8 cellular contexts compared by ENCODE assay signal in genomic region chr7:157336383-157337315, GRCh38. TPM values are rescaled to one million over a fixed set of nuclear protein-coding genes. Genes with fewer than 3 reads are reported as not detected.
DNase-seq lines count a peak whose midpoint lies in the region; ATAC-seq and TF ChIP-seq lines count a peak whose summit lies in the region.

Gene DNAJB6 (plus strand): TSS chr7:157337004. CDS start chr7:157358573, 21,569 bp downstream.

- H3K27ac ChIP-seq in WERI-Rb-1 (peak within 1 kb of the TSS; percentile 94), breast epithelium (peak within 1 kb of the TSS; percentile 98 to 100), skeletal muscle tissue (ENCODE audit: low read depth, low read length) (peak within 1 kb of the TSS; percentile 92)

- peak within 1 kb of the TSS; percentile 47 for H3K4me3 ChIP-seq in WERI-Rb-1 (ENCODE audit: low read depth, low read length)
- peak within 1 kb of the TSS; percentile 77 to 97 (median 85) for H3K4me3 ChIP-seq in breast epithelium
- peak within 1 kb of the TSS; percentile 95 for H3K4me3 ChIP-seq in iPS-18c (ENCODE audit: insufficient read depth, low read depth, low read length)
- peak within 1 kb of the TSS; percentile 75 to 86 (median 83) for H3K4me3 ChIP-seq in skeletal muscle tissue (ENCODE audit: low read length in 3 of 3)

- in situ Hi-C loops in ACHN (cut with HindIII; ENCODE audit: low pct_ligation_motif_present, low pct_unique_long_range_greater_than_20kb, low sequenced_read_pairs): no loop called here

- H3K4me1 ChIP-seq in breast epithelium (no peaks in the 10 kb centered on the region), skeletal muscle tissue (ENCODE audit: control insufficient read depth in 3 of 3, insufficient read depth in 3 of 3, low read length in 3 of 3) (peaks cover 22 to 40% (median 31%) of the 10 kb centered on the region in 3 donors)

- intact Hi-C loops in breast epithelium (cut with DNase I; ENCODE audit: low total_unique reads): no loop called here

- H3K9me3 ChIP-seq in WERI-Rb-1 (ENCODE audit: severe bottlenecking) (peaks cover 8% of the 10 kb centered on the region), breast epithelium (no peaks in the 10 kb centered on the region), iPS-18c (ENCODE audit: control insufficient read depth, insufficient read depth, low read length) (peaks cover 4% of the 10 kb centered on the region), skeletal muscle tissue (ENCODE audit: control insufficient read depth in 3 of 3, low read length in 3 of 3) (no peaks in the 10 kb centered on the region)

- TF ChIP-seq POLR2A in breast epithelium (IDR thresholded peaks at IDR 0.05): peak; percentile 94

- no peaks in the 10 kb centered on the region for H3K27me3 ChIP-seq in WERI-Rb-1 (ENCODE audit: insufficient read depth, low read depth, severe bottlenecking)
- H3K27me3 ChIP-seq in breast epithelium: no peaks in the 10 kb centered on the region
- no peaks in the 10 kb centered on the region for H3K27me3 ChIP-seq in skeletal muscle tissue (ENCODE audit: control insufficient read depth in 3 of 3, insufficient read depth in 3 of 3, low read length in 3 of 3)

- ATAC-seq in GM18870 (IDR thresholded peaks at IDR 0.05; ENCODE audit: unreplicated experiment) (peak; percentile 58), HG03108 (IDR thresholded peaks at IDR 0.05; ENCODE audit: unreplicated experiment) (peak; percentile 60)

- TF ChIP-seq CTCF in WERI-Rb-1 (IDR thresholded peaks at IDR 0.05; ENCODE audit: low read depth, low read length) (no peak), breast epithelium (IDR thresholded peaks at IDR 0.05) (peak in 1 of 3 donors; percentile 1)

- DNase-seq in ACHN: peak; percentile 96
- peak; percentile 66 for DNase-seq in NCI-H2196 (lab: John Stamatoyannopoulos, UW; ENCODE audit: unreplicated experiment)
- DNase-seq in WERI-Rb-1: peak; percentile 90
- DNase-seq in breast epithelium (ENCODE audit: low spot score in 2 of 2): peak; percentile 89 to 93

- H3K36me3 ChIP-seq in WERI-Rb-1: peaks cover 19% of the 10 kb centered on the region
- no peaks in the 10 kb centered on the region for H3K36me3 ChIP-seq in breast epithelium
- no peaks in the 10 kb centered on the region for H3K36me3 ChIP-seq in skeletal muscle tissue (ENCODE audit: control insufficient read depth in 3 of 3, insufficient read depth in 3 of 3, low read length in 3 of 3)

- H3K9ac ChIP-seq in skeletal muscle tissue (ENCODE audit: low read depth in 1 of 3, low read length in 3 of 3): peak within 1 kb of the TSS; percentile 78 to 82 (median 82)

RNA-seq across cellular contexts. Expression of gene DNAJB6, which starts in this region (rescaled TPM):
- 100 to 1,000 TPM in 2 of 3 donors, 10 to 100 TPM in 1; 73.8 to 136 (median 101) TPM for total RNA-seq in breast epithelium
- total RNA-seq in skeletal muscle tissue: 68.9 TPM

Comparison
In these comparisons a context has a peak if more than half of its experiments do, and no peak if none do; other contexts are left out.
1. Peak in every context shown above with its lines: DNase-seq, ATAC-seq, H3K4me3 ChIP-seq and H3K27ac ChIP-seq.